Comparison of ENCODE assay signal across 8 cellular contexts in the genomic region with DNA sequence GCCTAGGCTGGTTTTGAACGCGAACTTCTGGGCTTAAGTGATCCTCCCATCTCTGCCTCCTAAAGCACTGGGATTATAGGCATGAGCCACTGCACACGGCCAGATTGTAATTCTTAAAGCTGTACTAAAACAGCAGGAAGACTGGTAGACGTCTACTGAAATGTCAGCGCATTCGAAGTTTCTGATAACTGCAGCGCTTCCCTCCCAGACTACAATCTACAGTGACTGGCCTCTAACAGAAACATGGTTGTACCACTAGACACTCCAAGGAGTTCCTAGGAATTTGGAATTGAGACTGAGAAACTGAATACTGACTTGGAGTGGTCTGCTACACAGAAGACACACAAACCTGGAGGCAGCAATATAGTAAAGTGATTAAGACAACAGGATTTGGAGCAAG. TPM values are rescaled to one million over a fixed set of nuclear protein-coding genes. Genes with fewer than 3 reads are reported as not detected.
DNase-seq lines count a peak whose midpoint lies in the region; ATAC-seq and TF ChIP-seq lines count a peak whose summit lies in the region.

No MANE protein-coding gene starts in this region.

- H3K27ac Mint-ChIP-seq in CD4-positive, alpha-beta memory T cell = peak overlapping the region; percentile 100
- H3K27ac Mint-ChIP-seq in naive B cell = peak overlapping the region; percentile 99 to 100 (median 100)

- peak overlapping the region; percentile 91 for H3K9ac ChIP-seq in OCI-LY1 (ENCODE audit: low read length)

- H3K36me3 ChIP-seq in CD4-positive, alpha-beta memory T cell (ENCODE audit: insufficient read depth, low read length) = peaks cover 20% of the 10 kb centered on the region
- H3K36me3 ChIP-seq in OCI-LY1 (ENCODE audit: insufficient read depth, low read length) = peaks cover 40% of the 10 kb centered on the region; the same call in 1 of the 2 replicates
- H3K36me3 ChIP-seq in effector memory CD4-positive, alpha-beta T cell (ENCODE audit: control insufficient read depth, insufficient read depth, low read length) = peaks cover 14% of the 10 kb centered on the region

- intact Hi-C loops in CD4-positive, alpha-beta memory T cell (cut with micrococcal nuclease) = loop anchor here (1.0 to 10.0 kb wide), 8 partner anchors 31 to 1080 kb away; a partner anchor contains a TSS

- peak overlapping the region; percentile 99 to 100 (median 100) for H3K4me3 Mint-ChIP-seq in CD4-positive, alpha-beta memory T cell
- H3K4me3 Mint-ChIP-seq in naive B cell = peak overlapping the region; percentile 97 to 100 (median 100)

- no peaks in the 10 kb centered on the region for H4K20me1 ChIP-seq in OCI-LY1 (ENCODE audit: insufficient read depth, low read length)

- H3K4me2 ChIP-seq in OCI-LY1 (ENCODE audit: low read length) = peak overlapping the region; percentile 97

- peak overlapping the region; percentile 100 for H3K27ac ChIP-seq in CD4-positive, alpha-beta memory T cell (ENCODE audit: low read depth, low read length)
- peak overlapping the region; percentile 55 for H3K27ac ChIP-seq in OCI-LY1 (ENCODE audit: low read depth, low read length, poor library complexity, severe bottlenecking)
- peak overlapping the region; percentile 99 for H3K27ac ChIP-seq in effector memory CD4-positive, alpha-beta T cell (ENCODE audit: insufficient read depth, low read length, poor library complexity, severe bottlenecking)

- peaks cover 39 to 67% of the 10 kb centered on the region in 2 donors for H3K36me3 Mint-ChIP-seq in CD4-positive, alpha-beta memory T cell
- peaks cover 8 to 15% of the 10 kb centered on the region in 2 donors for H3K36me3 Mint-ChIP-seq in naive B cell

- H3K9me3 Mint-ChIP-seq in CD4-positive, alpha-beta memory T cell = no peaks in the 10 kb centered on the region
- H3K9me3 Mint-ChIP-seq in naive B cell = no peaks in the 10 kb centered on the region

- ATAC-seq in naive B cell (ENCODE audit: low read depth in 2 of 2) = no peak

- H3K4me1 Mint-ChIP-seq in CD4-positive, alpha-beta memory T cell = peaks cover 30 to 64% (median 42%) of the 10 kb centered on the region in 4 donors
- peaks cover 14 to 59% (median 41%) of the 10 kb centered on the region in 3 donors for H3K4me1 Mint-ChIP-seq in naive B cell

- CTCF ChIA-PET in CD4-positive, alpha-beta memory T cell (lab: Charles Lee; ENCODE audit: partially characterized antibody) = interaction anchor here (0.8 to 1.3 kb wide), 5 partner anchors 10 to 119 kb away, joined by 3 to 4 read pairs (median 4); a partner anchor contains a TSS

- POLR2A ChIA-PET in CD4-positive, alpha-beta memory T cell (lab: Charles Lee; ENCODE audit: partially characterized antibody) = interaction anchor here (0.9 to 3.4 kb wide), 20 partner anchors 10 to 1080 kb away, joined by 3 to 62 read pairs (median 6); a partner anchor contains a TSS

- H3K27me3 ChIP-seq in CD4-positive, alpha-beta memory T cell (ENCODE audit: insufficient read depth, low read length) = no peaks in the 10 kb centered on the region
- H3K27me3 ChIP-seq in OCI-LY1 (ENCODE audit: insufficient read depth, low read length) = no peaks in the 10 kb centered on the region
- no peaks in the 10 kb centered on the region for H3K27me3 ChIP-seq in effector memory CD4-positive, alpha-beta T cell (replicated peaks; ENCODE audit: control insufficient read depth, insufficient read depth, low read length, poor library complexity, severe bottlenecking)

- H3K9me2 ChIP-seq in OCI-LY1 (ENCODE audit: low read depth, low read length) = no peaks in the 10 kb centered on the region

- peak overlapping the region; percentile 90 to 96 for H3K4me3 ChIP-seq in CD4-positive, alpha-beta memory T cell (ENCODE audit: low read length in 2 of 2)
- H3K4me3 ChIP-seq in OCI-LY1 (ENCODE audit: low read depth, low read length, poor library complexity, severe bottlenecking) = peak overlapping the region; percentile 91
- peak overlapping the region; percentile 92 for H3K4me3 ChIP-seq in effector memory CD4-positive, alpha-beta T cell (ENCODE audit: insufficient read depth, low read depth, low read length, poor library complexity, severe bottlenecking)

- H2AFZ ChIP-seq in OCI-LY1 (ENCODE audit: low read length) = no peak overlapping the region

- no peaks in the 10 kb centered on the region for H3K9me3 ChIP-seq in CD4-positive, alpha-beta memory T cell (ENCODE audit: control insufficient read depth in 1 of 2, low read length in 2 of 2)
- no peaks in the 10 kb centered on the region for H3K9me3 ChIP-seq in OCI-LY1 (ENCODE audit: low read length)
- no peaks in the 10 kb centered on the region for H3K9me3 ChIP-seq in effector memory CD4-positive, alpha-beta T cell (ENCODE audit: control insufficient read depth, low read length)

- peaks cover 37% of the 10 kb centered on the region for H3K4me1 ChIP-seq in CD4-positive, alpha-beta memory T cell (ENCODE audit: insufficient read depth, low read length)
- peaks cover 32% of the 10 kb centered on the region for H3K4me1 ChIP-seq in OCI-LY1 (ENCODE audit: insufficient read depth, low read length, severe bottlenecking)
- H3K4me1 ChIP-seq in effector memory CD4-positive, alpha-beta T cell (ENCODE audit: control insufficient read depth, insufficient read depth, low read length, poor library complexity, severe bottlenecking) = peaks cover 10% of the 10 kb centered on the region

- TF ChIP-seq CTCF in OCI-LY1 (IDR thresholded peaks at IDR 0.05; ENCODE audit: low read length) (no peak), GM10266 (IDR thresholded peaks at IDR 0.05; ENCODE audit: control insufficient read depth, insufficient read depth, low read depth, missing control alignments) (no peak)

- DNase-seq in CD4-positive, alpha-beta memory T cell = peak in 2 of 5 donors; percentile 8 to 17
- no peak for DNase-seq in effector memory CD4-positive, alpha-beta T cell
- DNase-seq in naive B cell (no peak), NCI-H1092 (lab: John Stamatoyannopoulos, UW) (no peak), GM10266 (ENCODE audit: extremely low spot score) (no peak)
- DNase-seq in activated effector memory CD4-positive, alpha-beta T cell treated with anti-CD3 and anti-CD28 coated beads, Interleukin-2, amount 50 U/mL, for 16 hours = no peak
- no peak for DNase-seq in stimulated activated CD4-positive, alpha-beta T cell treated with anti-CD3 and anti-CD28 coated beads, Interleukin-4, amount 100 ng/mL, for 24 hours

- H3K79me2 ChIP-seq in OCI-LY1 (ENCODE audit: insufficient read depth, low read length) = peaks cover 26% of the 10 kb centered on the region

- no peaks in the 10 kb centered on the region for H3F3A ChIP-seq in OCI-LY1 (ENCODE audit: insufficient read depth, low read length)

- no peaks in the 10 kb centered on the region for H3K27me3 Mint-ChIP-seq in CD4-positive, alpha-beta memory T cell
- H3K27me3 Mint-ChIP-seq in naive B cell = no peaks in the 10 kb centered on the region

RNA-seq across cellular contexts. Expression of a gene that starts 1.0 kb away (rescaled TPM):
- total RNA-seq in CD4-positive, alpha-beta memory T cell = 10 to 100 TPM; 48.1 to 49.0 TPM
- 10 to 100 TPM; 17.5 to 24.0 TPM for polyA plus RNA-seq in CD4-positive, alpha-beta memory T cell
- polyA plus RNA-seq in naive B cell (ENCODE audit: low read depth in 6 of 6) = 10 to 100 TPM; 31.6 to 41.1 (median 39.7) TPM

RNA-seq across cellular contexts. Expression of a gene that starts 1.2 kb away (rescaled TPM):
- 10 to 100 TPM; 45.7 to 51.4 TPM for total RNA-seq in CD4-positive, alpha-beta memory T cell
- 10 to 100 TPM; 60.9 to 76.3 TPM for polyA plus RNA-seq in CD4-positive, alpha-beta memory T cell
- 10 to 100 TPM; 58.5 to 88.7 (median 81.4) TPM for polyA plus RNA-seq in naive B cell (ENCODE audit: low read depth in 6 of 6)

RNA-seq across cellular contexts. Expression of a gene that starts 30.3 kb away (rescaled TPM):
- 10 to 100 TPM; 35.9 to 36.7 TPM for total RNA-seq in CD4-positive, alpha-beta memory T cell
- 10 to 100 TPM; 10.6 to 15.4 TPM for polyA plus RNA-seq in CD4-positive, alpha-beta memory T cell
- polyA plus RNA-seq in naive B cell (ENCODE audit: low read depth in 6 of 6) = 10 to 100 TPM in 5 of 6 donors, 1 to 10 TPM in 1; 8.7 to 21.2 (median 14.7) TPM
